Comparison of ENCODE assay signal across 1 cellular context in the genomic region with DNA sequence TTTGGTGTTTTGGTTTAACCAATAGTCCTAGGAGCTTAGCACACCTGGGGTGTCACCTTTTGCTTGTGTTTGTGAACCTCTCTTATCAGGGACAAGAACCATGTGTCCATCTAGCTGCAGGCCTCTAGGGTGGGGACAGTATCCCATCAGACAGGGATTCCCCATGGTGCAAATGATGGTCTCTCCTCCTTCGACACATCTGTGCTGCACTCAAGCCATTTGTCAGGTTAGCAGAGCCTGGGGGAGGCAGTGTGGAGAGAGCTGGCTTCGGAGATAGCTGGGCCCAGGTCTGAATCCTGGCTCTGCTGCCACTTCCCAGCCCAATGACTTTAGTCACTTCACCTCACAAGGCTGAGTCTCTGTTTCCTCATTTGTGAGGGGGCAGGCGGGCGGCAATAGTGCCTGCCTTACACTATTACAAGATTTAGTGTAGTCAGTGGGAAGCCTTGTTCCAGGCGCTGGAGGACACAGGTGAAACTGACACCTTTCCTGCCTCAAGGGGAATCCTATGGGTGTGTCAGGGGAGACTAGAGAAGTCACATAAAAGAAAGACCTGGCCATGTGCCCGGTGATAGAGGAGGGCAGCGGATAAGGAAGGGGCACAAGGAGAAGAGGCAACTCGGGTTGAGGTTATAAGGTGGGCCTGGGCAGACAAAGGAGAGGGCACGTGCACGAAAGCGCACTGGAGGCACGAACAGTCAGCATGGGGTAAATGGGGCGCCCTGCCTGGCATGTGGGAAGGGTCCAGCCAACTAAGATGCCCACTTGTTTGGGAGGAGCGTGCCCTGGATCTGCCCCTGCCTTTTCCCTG.
TF ChIP-seq lines count a peak whose summit lies in the region.

No MANE protein-coding gene starts in this region.

TF ChIP-seq in endothelial cell of umbilical vein, 7 proteins besides CTCF, POLR2A, EP300 and RAD21:
- TF ChIP-seq, protein P1, sequence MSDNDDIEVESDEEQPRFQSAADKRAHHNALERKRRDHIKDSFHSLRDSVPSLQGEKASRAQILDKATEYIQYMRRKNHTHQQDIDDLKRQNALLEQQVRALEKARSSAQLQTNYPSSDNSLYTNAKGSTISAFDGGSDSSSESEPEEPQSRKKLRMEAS (IDR thresholded peaks at IDR 0.05; ENCODE audit: insufficient read depth, insufficient read length): no peak
- TF ChIP-seq MYC (IDR thresholded peaks at IDR 0.05; ENCODE audit: low read depth, low read length): no peak
- TF ChIP-seq EZH2 (IDR thresholded peaks at IDR 0.05; ENCODE audit: borderline replicate concordance, low read depth, low read length, severe bottlenecking): no peak
- no peak for TF ChIP-seq JUN (IDR thresholded peaks at IDR 0.05; ENCODE audit: borderline replicate concordance, insufficient read depth, insufficient read length, low read depth)
- TF ChIP-seq FOS (IDR thresholded peaks at IDR 0.05; ENCODE audit: borderline replicate concordance, insufficient read depth, low read length): no peak
TF ChIP-seq in endothelial cell of umbilical vein: peak in this region for 0.
